Comparison of ENCODE assay signal across 1 cellular context in genomic region chr3:161323926-161324621, GRCh38.
TF ChIP-seq lines count a peak whose summit lies in the region.

No MANE protein-coding gene starts in this region.

TF ChIP-seq in HepG2, 621 proteins besides CTCF, POLR2A, EP300 and RAD21 (continued from another document and continues in another):
- TF ChIP-seq ZNF609 (CRISPR knock-in tag; IDR thresholded peaks at IDR 0.05; ENCODE audit: borderline replicate concordance), result peak; percentile 88
- TF ChIP-seq SOX6 (IDR thresholded peaks at IDR 0.05), result no peak
- peak; percentile 80; the same call in 1 of the 2 replicates for TF ChIP-seq SOX6 (CRISPR knock-in tag; IDR thresholded peaks at IDR 0.05)
- peak in 1 of 2 experiments; percentile 44; a peak in 1 of 4 replicates for TF ChIP-seq HMGXB4 (CRISPR knock-in tag; IDR thresholded peaks at IDR 0.05; ENCODE audit: borderline replicate concordance in 1 of 2, low read depth in 1 of 2)
- TF ChIP-seq FOXA1 (IDR thresholded peaks at IDR 0.05), result peak; percentile 98
- TF ChIP-seq FOXA1 (CRISPR knock-in tag; IDR thresholded peaks at IDR 0.05), result peak; percentile 96
- no peak for TF ChIP-seq HIVEP1 (CRISPR knock-in tag; IDR thresholded peaks at IDR 0.05)
- peak; percentile 46; the same call in 1 of the 2 replicates for TF ChIP-seq HHEX (CRISPR knock-in tag; IDR thresholded peaks at IDR 0.05)
- no peak for TF ChIP-seq ELF4 (CRISPR knock-in tag; IDR thresholded peaks at IDR 0.05; ENCODE audit: borderline replicate concordance)
- TF ChIP-seq ATF7 (IDR thresholded peaks at IDR 0.05), result no peak
- TF ChIP-seq ATF7 (CRISPR knock-in tag; IDR thresholded peaks at IDR 0.05), result no peak
- TF ChIP-seq, protein P1, sequence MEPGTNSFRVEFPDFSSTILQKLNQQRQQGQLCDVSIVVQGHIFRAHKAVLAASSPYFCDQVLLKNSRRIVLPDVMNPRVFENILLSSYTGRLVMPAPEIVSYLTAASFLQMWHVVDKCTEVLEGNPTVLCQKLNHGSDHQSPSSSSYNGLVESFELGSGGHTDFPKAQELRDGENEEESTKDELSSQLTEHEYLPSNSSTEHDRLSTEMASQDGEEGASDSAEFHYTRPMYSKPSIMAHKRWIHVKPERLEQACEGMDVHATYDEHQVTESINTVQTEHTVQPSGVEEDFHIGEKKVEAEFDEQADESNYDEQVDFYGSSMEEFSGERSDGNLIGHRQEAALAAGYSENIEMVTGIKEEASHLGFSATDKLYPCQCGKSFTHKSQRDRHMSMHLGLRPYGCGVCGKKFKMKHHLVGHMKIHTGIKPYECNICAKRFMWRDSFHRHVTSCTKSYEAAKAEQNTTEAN (CRISPR knock-in tag; conservative IDR thresholded peaks at IDR 0.05), result 0 out of 2 replicates have a peak, but pooled peaks have one; percentile 42
- TF ChIP-seq ZBTB42 (CRISPR knock-in tag; IDR thresholded peaks at IDR 0.05), result no peak
- peak; percentile 75 for TF ChIP-seq CEBPG (CRISPR knock-in tag; IDR thresholded peaks at IDR 0.05)
- TF ChIP-seq MED1 (CRISPR knock-in tag; IDR thresholded peaks at IDR 0.05), result peak; percentile 61; the same call in 1 of the 2 replicates
- 0 out of 2 replicates have a peak, but pooled peaks have one; percentile 25 for TF ChIP-seq HIC2 (CRISPR knock-in tag; IDR thresholded peaks at IDR 0.05; ENCODE audit: low read depth)
- TF ChIP-seq TOE1 (CRISPR knock-in tag; IDR thresholded peaks at IDR 0.05), result peak; percentile 53; the same call in 1 of the 2 replicates
- peak; percentile 67; the same call in 1 of the 2 replicates for TF ChIP-seq ZFP1 (CRISPR knock-in tag; IDR thresholded peaks at IDR 0.05)
- 0 out of 2 replicates have a peak, but pooled peaks have one; percentile 29 for TF ChIP-seq JUN (CRISPR knock-in tag; IDR thresholded peaks at IDR 0.05)
- peak; percentile 43; the same call in 1 of the 2 replicates for TF ChIP-seq ATF1 (CRISPR knock-in tag; IDR thresholded peaks at IDR 0.05)
- TF ChIP-seq ZNF687 (CRISPR knock-in tag; IDR thresholded peaks at IDR 0.05), result no peak
- 0 out of 2 replicates have a peak, but pooled peaks have one; percentile 30 for TF ChIP-seq SIX4 (CRISPR knock-in tag; IDR thresholded peaks at IDR 0.05)
- peak; percentile 78; the same call in 1 of the 2 replicates for TF ChIP-seq SMAD3 (CRISPR knock-in tag; IDR thresholded peaks at IDR 0.05)
- peak; percentile 67 for TF ChIP-seq ELF3 (CRISPR knock-in tag; IDR thresholded peaks at IDR 0.05)
- no peak for TF ChIP-seq JDP2 (CRISPR knock-in tag; IDR thresholded peaks at IDR 0.05; ENCODE audit: borderline replicate concordance)
- TF ChIP-seq, protein P2, sequence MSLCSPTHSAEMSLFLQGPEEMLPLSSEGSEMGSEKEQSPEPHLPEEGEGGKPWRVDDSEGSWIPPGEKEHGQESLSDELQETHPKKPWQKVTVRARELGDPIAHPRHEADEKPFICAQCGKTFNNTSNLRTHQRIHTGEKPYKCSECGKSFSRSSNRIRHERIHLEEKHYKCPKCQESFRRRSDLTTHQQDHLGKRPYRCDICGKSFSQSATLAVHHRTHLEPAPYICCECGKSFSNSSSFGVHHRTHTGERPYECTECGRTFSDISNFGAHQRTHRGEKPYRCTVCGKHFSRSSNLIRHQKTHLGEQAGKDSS (CRISPR knock-in tag; IDR thresholded peaks at IDR 0.05; ENCODE audit: borderline replicate concordance, low read depth), result no peak
- TF ChIP-seq NCOA2 (CRISPR knock-in tag; IDR thresholded peaks at IDR 0.05), result peak; percentile 95
- TF ChIP-seq DPF2 (CRISPR knock-in tag; IDR thresholded peaks at IDR 0.05; ENCODE audit: borderline replicate concordance, low read depth), result peak; percentile 66; the same call in 1 of the 2 replicates
- peak; percentile 44; the same call in 1 of the 2 replicates for TF ChIP-seq SOX13 (IDR thresholded peaks at IDR 0.05)
- peak in 1 of 2 experiments; percentile 95; a peak in 2 of 4 replicates for TF ChIP-seq SOX13 (CRISPR knock-in tag; conservative IDR thresholded peaks at IDR 0.05 in 1 of 2, IDR thresholded peaks at IDR 0.05 in 1 of 2)
- peak; percentile 58; the same call in 1 of the 2 replicates for TF ChIP-seq CEBPB (IDR thresholded peaks at IDR 0.05; ENCODE audit: borderline replicate concordance, low read depth, low read length)
- TF ChIP-seq, protein P3, sequence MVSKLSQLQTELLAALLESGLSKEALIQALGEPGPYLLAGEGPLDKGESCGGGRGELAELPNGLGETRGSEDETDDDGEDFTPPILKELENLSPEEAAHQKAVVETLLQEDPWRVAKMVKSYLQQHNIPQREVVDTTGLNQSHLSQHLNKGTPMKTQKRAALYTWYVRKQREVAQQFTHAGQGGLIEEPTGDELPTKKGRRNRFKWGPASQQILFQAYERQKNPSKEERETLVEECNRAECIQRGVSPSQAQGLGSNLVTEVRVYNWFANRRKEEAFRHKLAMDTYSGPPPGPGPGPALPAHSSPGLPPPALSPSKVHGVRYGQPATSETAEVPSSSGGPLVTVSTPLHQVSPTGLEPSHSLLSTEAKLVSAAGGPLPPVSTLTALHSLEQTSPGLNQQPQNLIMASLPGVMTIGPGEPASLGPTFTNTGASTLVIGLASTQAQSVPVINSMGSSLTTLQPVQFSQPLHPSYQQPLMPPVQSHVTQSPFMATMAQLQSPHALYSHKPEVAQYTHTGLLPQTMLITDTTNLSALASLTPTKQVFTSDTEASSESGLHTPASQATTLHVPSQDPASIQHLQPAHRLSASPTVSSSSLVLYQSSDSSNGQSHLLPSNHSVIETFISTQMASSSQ (IDR thresholded peaks at IDR 0.05; ENCODE audit: low read depth), result peak; percentile 62; the same call in 1 of the 2 replicates
- TF ChIP-seq, protein P3 (CRISPR knock-in tag; IDR thresholded peaks at IDR 0.05; ENCODE audit: borderline replicate concordance), result peak; percentile 50; the same call in 1 of the 2 replicates
- peak; percentile 99 for TF ChIP-seq FOXA3 (CRISPR knock-in tag; IDR thresholded peaks at IDR 0.05)
- peak; percentile 61; the same call in 1 of the 2 replicates for TF ChIP-seq THAP11 (CRISPR knock-in tag; IDR thresholded peaks at IDR 0.05)
- TF ChIP-seq, protein P4, sequence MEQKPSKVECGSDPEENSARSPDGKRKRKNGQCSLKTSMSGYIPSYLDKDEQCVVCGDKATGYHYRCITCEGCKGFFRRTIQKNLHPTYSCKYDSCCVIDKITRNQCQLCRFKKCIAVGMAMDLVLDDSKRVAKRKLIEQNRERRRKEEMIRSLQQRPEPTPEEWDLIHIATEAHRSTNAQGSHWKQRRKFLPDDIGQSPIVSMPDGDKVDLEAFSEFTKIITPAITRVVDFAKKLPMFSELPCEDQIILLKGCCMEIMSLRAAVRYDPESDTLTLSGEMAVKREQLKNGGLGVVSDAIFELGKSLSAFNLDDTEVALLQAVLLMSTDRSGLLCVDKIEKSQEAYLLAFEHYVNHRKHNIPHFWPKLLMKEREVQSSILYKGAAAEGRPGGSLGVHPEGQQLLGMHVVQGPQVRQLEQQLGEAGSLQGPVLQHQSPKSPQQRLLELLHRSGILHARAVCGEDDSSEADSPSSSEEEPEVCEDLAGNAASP (CRISPR knock-in tag; IDR thresholded peaks at IDR 0.05; ENCODE audit: borderline replicate concordance), result peak; percentile 38; the same call in 1 of the 2 replicates
